19 cellular contexts compared by ENCODE assay signal in the genomic region with DNA sequence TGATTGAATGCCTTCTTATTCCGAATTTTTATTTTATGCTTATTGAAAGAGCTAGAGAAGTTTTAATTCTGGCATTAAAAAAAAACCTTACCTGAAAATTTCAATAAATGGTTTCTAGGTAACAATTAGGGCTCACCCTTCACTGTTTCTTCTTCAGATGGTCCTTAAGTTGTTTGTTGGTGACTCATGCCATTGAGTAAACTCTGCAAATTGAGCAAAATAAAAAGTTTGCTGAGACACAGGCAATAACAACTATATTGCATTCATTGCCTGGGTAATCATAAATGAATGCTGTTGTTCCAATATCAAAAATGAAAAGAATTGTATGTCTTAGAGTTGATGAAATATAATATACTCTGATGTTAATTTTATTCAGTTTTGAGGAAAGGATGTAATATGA.
"Had no signal": no experiment of that assay in that cellular context is flagged by ENCODE, and none has a peak within 500 bp of the region (broad histone marks: within the 10 kb centered on the region; RNA-seq: fewer than 3 reads in every experiment).

No MANE protein-coding gene starts in this region.

- H3K9me3 ChIP-seq: prostate gland, right lobe of liver, spleen, testis, tibial nerve had no signal

- H3K4me3 ChIP-seq: coronary artery, hepatocyte, prostate gland, right lobe of liver, spleen, testis, tibial nerve had no signal

- ATAC-seq: esophagus mucosa; naive thymus-derived CD4-positive, alpha-beta T cell; right lobe of liver; stimulated activated memory B cell treated with anti-CD40 and anti-IgM and Interleukin-4, amounts not matched to agents 10 μg/mL and 1 μg/mL and 100 μg/mL, for 72 hours had no signal

- H3K4me2 ChIP-seq: hepatocyte had no signal

- H3K27ac ChIP-seq: coronary artery, hepatocyte, parathyroid adenoma, prostate gland, right lobe of liver, spleen, testis, tibial nerve had no signal

- H2AFZ ChIP-seq: hepatocyte, parathyroid adenoma had no signal

- H3K36me3 ChIP-seq: prostate gland, right lobe of liver, tibial nerve had no signal

- H3K9ac ChIP-seq: parathyroid adenoma had no signal

- H3K79me2 ChIP-seq: hepatocyte, parathyroid adenoma had no signal

- DNase-seq: effector CD4-positive, alpha-beta T cell; foreskin melanocyte; head of caudate nucleus; naive thymus-derived CD4-positive, alpha-beta T cell; nephron progenitor cell; retina; right lobe of liver; spleen; stimulated activated CD4-positive, alpha-beta T cell treated with anti-CD3 and anti-CD28 coated beads, Interleukin-15, amount 100 ng/mL, for 24 hours; stimulated activated CD4-positive, alpha-beta T cell treated with anti-CD3 and anti-CD28 coated beads, Interleukin-1b, Interleukin-23, amount 100 ng/mL, for 48 hours; stimulated activated CD4-positive, alpha-beta T cell treated with anti-CD3 and anti-CD28 coated beads, Interleukin-4, amount 100 ng/mL, for 24 hours; testis had no signal

- H3K4me1 ChIP-seq: parathyroid adenoma, prostate gland, right lobe of liver, spleen, testis, tibial nerve had no signal

- H3K27me3 ChIP-seq: hepatocyte, right lobe of liver, spleen, testis, tibial nerve had no signal
